In the genomic region with DNA sequence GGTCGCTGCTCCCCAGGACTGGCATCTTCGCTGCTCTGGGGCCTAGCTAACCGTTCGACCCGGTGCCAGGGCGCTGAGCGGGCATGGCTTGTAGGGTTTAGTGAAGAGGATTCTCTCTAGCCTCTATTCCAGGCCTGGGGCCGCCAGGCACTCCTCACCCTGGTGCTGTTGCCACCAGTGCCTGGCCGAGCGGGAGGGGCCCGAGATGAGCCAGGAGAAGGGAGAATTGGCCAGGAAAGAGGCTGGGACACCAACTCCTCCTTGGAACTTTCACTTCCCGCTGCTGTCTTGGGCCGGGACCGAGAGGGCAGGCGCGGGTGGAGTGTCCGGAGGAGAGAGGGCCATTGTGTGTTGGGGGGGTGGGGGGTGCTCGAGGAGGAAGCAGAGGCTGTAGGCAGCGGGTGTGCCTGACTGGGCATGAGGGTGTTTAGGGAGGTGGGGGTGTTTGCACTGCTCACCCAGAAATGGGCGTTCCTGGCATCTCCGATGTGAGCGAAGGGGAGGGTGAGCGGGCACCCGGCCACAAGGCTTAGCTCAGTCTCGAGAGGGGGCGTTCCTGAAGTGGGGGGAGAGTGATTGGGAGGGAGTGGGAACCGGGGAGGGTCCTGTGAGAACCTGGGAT, we compare ENCODE assay signal across 8 cellular contexts. TPM values are rescaled to one million over a fixed set of nuclear protein-coding genes. Genes with fewer than 3 reads are reported as not detected.
DNase-seq lines count a peak whose midpoint lies in the region; ATAC-seq lines count a peak whose summit lies in the region.

No MANE protein-coding gene starts in this region.

- DNase-seq in DMS79 (lab: John Stamatoyannopoulos, UW) (peak; percentile 29), RPMI7951 (ENCODE audit: low read depth) (peak; percentile 37), germinal center (ENCODE audit: low spot score) (peak; percentile 59), nucleus accumbens (lab: John Stamatoyannopoulos, UW) (peak in 39 of 56 donors; percentile 14 to 68 (median 43)), GOT3 (lab: John Stamatoyannopoulos, UW) (no peak)
- peak; percentile 69 for DNase-seq in activated naive CD4-positive, alpha-beta T cell treated with anti-CD3 and anti-CD28 coated beads, Interleukin-2, amount 10 ng/mL, durations not matched to agents 7 days and 5 days

- peaks cover 3% of the 10 kb centered on the region for H3K36me3 Mint-ChIP-seq in activated naive CD4-positive, alpha-beta T cell treated with anti-CD3 and anti-CD28 coated beads, Interleukin-2, amount 10 ng/mL, durations not matched to agents 7 days and 5 days

- ATAC-seq in HG02852 (IDR thresholded peaks at IDR 0.05; ENCODE audit: unreplicated experiment) (peak; percentile 12), HG03108 (IDR thresholded peaks at IDR 0.05; ENCODE audit: unreplicated experiment) (no peak)

- peaks cover 12% of the 10 kb centered on the region for H3K27me3 Mint-ChIP-seq in activated naive CD4-positive, alpha-beta T cell treated with anti-CD3 and anti-CD28 coated beads, Interleukin-2, amount 10 ng/mL, durations not matched to agents 7 days and 5 days

- CTCF ChIA-PET in activated naive CD4-positive, alpha-beta T cell treated with anti-CD3 and anti-CD28 coated beads, Interleukin-2, amount 10 ng/mL, durations not matched to agents 7 days and 5 days (lab: Charles Lee), result interaction anchor here (1.3 to 17.5 kb wide), 8 partner anchors 6 to 82 kb away, joined by 3 to 220 read pairs (median 6); partner anchors contain the start of genes ADAM15, EFNA4 and SHC1

- H3K27ac Mint-ChIP-seq in activated naive CD4-positive, alpha-beta T cell treated with anti-CD3 and anti-CD28 coated beads, Interleukin-2, amount 10 ng/mL, durations not matched to agents 7 days and 5 days, result peak overlapping the region; percentile 78

- no peaks in the 10 kb centered on the region for H3K9me3 Mint-ChIP-seq in activated naive CD4-positive, alpha-beta T cell treated with anti-CD3 and anti-CD28 coated beads, Interleukin-2, amount 10 ng/mL, durations not matched to agents 7 days and 5 days

- H3K4me3 Mint-ChIP-seq in activated naive CD4-positive, alpha-beta T cell treated with anti-CD3 and anti-CD28 coated beads, Interleukin-2, amount 10 ng/mL, durations not matched to agents 7 days and 5 days, result peak overlapping the region; percentile 82

- peaks cover 30% of the 10 kb centered on the region for H3K4me1 Mint-ChIP-seq in activated naive CD4-positive, alpha-beta T cell treated with anti-CD3 and anti-CD28 coated beads, Interleukin-2, amount 10 ng/mL, durations not matched to agents 7 days and 5 days

RNA-seq across cellular contexts. Expression of gene ADAM15, which starts 0.8 kb away (rescaled TPM):
- total RNA-seq in RPMI7951 (2014; rRNA removed; shearing (Covaris generic)), result 30.6 and 31.8 TPM in 2 replicates

RNA-seq across cellular contexts. Expression of gene EFNA4, which starts 11.7 kb away (rescaled TPM):
- total RNA-seq in RPMI7951 (2014; rRNA removed; shearing (Covaris generic)), result 4.7 and 5.8 TPM in 2 replicates

RNA-seq across cellular contexts. Expression of gene DCST1, which starts 18.3 kb away (rescaled TPM):
- total RNA-seq in RPMI7951 (2014; rRNA removed; shearing (Covaris generic)), result not detected in 2 replicates

RNA-seq across cellular contexts. Expression of gene DCST2, which starts 18.3 kb away (rescaled TPM):
- not detected in 2 replicates for total RNA-seq in RPMI7951 (2014; rRNA removed; shearing (Covaris generic))

RNA-seq across cellular contexts. Expression of gene EFNA3, which starts 26.7 kb away (rescaled TPM):
- 0.48 and 0.68 TPM in 2 replicates for total RNA-seq in RPMI7951 (2014; rRNA removed; shearing (Covaris generic))
